ENCODE assay signal across 8 cellular contexts in the genomic region with DNA sequence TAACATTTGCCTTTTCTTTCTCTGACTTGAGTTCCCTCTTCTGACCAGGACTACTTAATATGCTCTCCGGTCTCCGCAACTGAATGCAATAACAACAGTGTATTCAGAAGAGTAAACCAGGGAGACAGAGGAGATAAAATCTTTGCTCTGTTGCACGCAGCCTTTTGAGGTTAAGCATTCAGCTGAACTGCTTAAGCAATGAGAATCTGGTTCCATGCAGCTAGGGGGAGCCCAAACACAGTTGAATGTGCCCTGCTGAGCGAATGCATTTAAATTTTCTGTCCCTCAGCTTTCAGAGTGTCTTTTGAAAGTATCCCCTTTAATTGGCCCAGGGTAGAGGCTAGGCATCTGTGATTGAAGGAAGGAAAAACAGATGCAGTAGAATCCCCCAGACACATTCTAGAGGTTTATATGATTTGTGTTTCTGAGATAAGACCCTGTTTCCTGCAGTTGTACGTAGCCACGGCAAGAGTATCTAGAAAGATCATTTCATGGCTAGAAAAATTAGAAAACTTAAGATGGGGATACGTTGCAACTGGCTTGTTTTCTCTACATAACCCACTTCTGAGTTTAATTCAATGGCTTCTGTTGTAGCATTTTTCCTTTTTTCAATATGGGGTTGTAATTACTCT.
A peak's percentile ranks its signal among the peaks of the same experiment; 100 is the strongest.
DNase-seq lines count a peak whose midpoint lies in the region; ATAC-seq and TF ChIP-seq lines count a peak whose summit lies in the region.

No MANE protein-coding gene starts in this region.

- H3K36me3 ChIP-seq in heart left ventricle (no peaks in the 10 kb centered on the region), prostate gland (no peaks in the 10 kb centered on the region)

- intact Hi-C loops in heart left ventricle (cut with DNase I), result loop anchor here in 3 of 10 donors (5.0 to 10.0 kb wide), 4 partner anchors 338 to 696 kb away; no protein-coding TSS in a partner anchor
- intact Hi-C loops in prostate gland (cut with DNase I), result loop anchor here (5.0 to 10.0 kb wide), 2 partner anchors 244 to 338 kb away; no protein-coding TSS in a partner anchor

- no peak overlapping the region for H3K27ac ChIP-seq in heart left ventricle
- no peak overlapping the region for H3K27ac ChIP-seq in prostate gland

- H3K27me3 Mint-ChIP-seq in activated naive CD8-positive, alpha-beta T cell treated with anti-CD3 and anti-CD28 coated beads for 36 hours, result no peaks in the 10 kb centered on the region

- TF ChIP-seq POLR2A in heart left ventricle (IDR thresholded peaks at IDR 0.05), result no peak
- no peak for TF ChIP-seq POLR2A in prostate gland (IDR thresholded peaks at IDR 0.05)

- H3K27me3 ChIP-seq in heart left ventricle (peaks cover 0 to 15% (median 0%) of the 10 kb centered on the region in 9 donors), prostate gland (replicated peaks; ENCODE audit: insufficient read depth) (no peaks in the 10 kb centered on the region)

- no peak overlapping the region for H3K4me3 Mint-ChIP-seq in activated naive CD8-positive, alpha-beta T cell treated with anti-CD3 and anti-CD28 coated beads for 36 hours

- no peak overlapping the region for H3K4me3 ChIP-seq in heart left ventricle
- no peak overlapping the region for H3K4me3 ChIP-seq in prostate gland

- no peaks in the 10 kb centered on the region for H3K4me1 Mint-ChIP-seq in activated naive CD8-positive, alpha-beta T cell treated with anti-CD3 and anti-CD28 coated beads for 36 hours

- ATAC-seq in GM19351 (IDR thresholded peaks at IDR 0.05; ENCODE audit: unreplicated experiment), result peak; percentile 41
- peak; percentile 58 for ATAC-seq in HG03432 (IDR thresholded peaks at IDR 0.05; ENCODE audit: unreplicated experiment)
- ATAC-seq in heart left ventricle, result peak in 3 of 4 donors; percentile 67 to 90 (median 76)
- no peak for ATAC-seq in GM21529 (IDR thresholded peaks at IDR 0.05; ENCODE audit: unreplicated experiment)

- H3K27ac Mint-ChIP-seq in activated naive CD8-positive, alpha-beta T cell treated with anti-CD3 and anti-CD28 coated beads for 36 hours, result no peak overlapping the region

- TF ChIP-seq CTCF in heart left ventricle (IDR thresholded peaks at IDR 0.05) (peak; percentile 37 to 76 (median 60)), prostate gland (IDR thresholded peaks at IDR 0.05) (peak; percentile 26 to 77 (median 70))

- DNase-seq in DMS79 (lab: John Stamatoyannopoulos, UW) (peak; percentile 57), NCI-H460 (ENCODE audit: extremely low read depth, low read depth) (peak; percentile 9), heart left ventricle (peak in 4 of 5 donors; percentile 27 to 35 (median 28)), prostate gland (ENCODE audit: low spot score) (peak; percentile 52)
- peak; percentile 4 for DNase-seq in activated naive CD8-positive, alpha-beta T cell treated with anti-CD3 and anti-CD28 coated beads for 36 hours

- H3K9me3 Mint-ChIP-seq in activated naive CD8-positive, alpha-beta T cell treated with anti-CD3 and anti-CD28 coated beads for 36 hours, result no peaks in the 10 kb centered on the region

- no peaks in the 10 kb centered on the region for H3K9me3 ChIP-seq in heart left ventricle
- no peaks in the 10 kb centered on the region for H3K9me3 ChIP-seq in prostate gland

- 18 to 21% (median 20%) methylated on average over 7 of the region's 7 CpGs for WGBS in heart left ventricle, 4 donors
- WGBS in prostate gland, result 22% methylated on average over 7 of the region's 7 CpGs

- no peaks in the 10 kb centered on the region for H3K4me1 ChIP-seq in heart left ventricle
- H3K4me1 ChIP-seq in prostate gland (replicated peaks), result no peaks in the 10 kb centered on the region

- no peaks in the 10 kb centered on the region for H3K36me3 Mint-ChIP-seq in activated naive CD8-positive, alpha-beta T cell treated with anti-CD3 and anti-CD28 coated beads for 36 hours

Comparison
In these comparisons a context has a peak if more than half of its experiments do, and no peak if none do; other contexts are left out.
1. DNase-seq: peak in every context shown above with its lines; median percentile 57 in DMS79; 52 in prostate gland; 28 in heart left ventricle; 9 in NCI-H460; 4 in activated naive CD8-positive, alpha-beta T cell treated with anti-CD3 and anti-CD28 coated beads for 36 hours.